13 cellular contexts compared by ENCODE assay signal in the genomic region with DNA sequence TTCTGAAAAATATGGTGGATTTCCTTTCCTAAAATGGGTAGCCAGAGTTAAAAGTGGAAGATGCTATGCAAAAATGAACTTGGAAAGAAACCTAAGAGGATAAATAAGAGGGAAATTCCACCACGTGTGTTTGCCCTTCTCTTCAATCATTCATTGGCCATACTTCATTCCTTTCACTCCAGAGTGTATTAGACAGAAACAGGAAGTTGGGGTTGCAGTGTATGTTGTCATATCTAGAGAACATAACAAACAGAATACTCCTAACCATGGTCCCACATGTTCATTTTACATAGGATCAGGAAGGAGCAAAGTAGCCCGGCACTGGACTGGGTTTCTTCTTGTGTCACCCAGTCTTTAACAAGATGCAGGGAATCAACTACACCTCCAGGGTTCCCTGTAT. TPM values are rescaled to one million over a fixed set of nuclear protein-coding genes. Genes with fewer than 3 reads are reported as not detected.
A peak's percentile ranks its signal among the peaks of the same experiment; 100 is the strongest.
DNase-seq lines count a peak whose midpoint lies in the region; ATAC-seq and TF ChIP-seq lines count a peak whose summit lies in the region.
"Had no signal": no experiment of that assay in that cellular context is flagged by ENCODE, and none has a peak within 500 bp of the region (broad histone marks: within the 10 kb centered on the region; RNA-seq: fewer than 3 reads in every experiment).

No MANE protein-coding gene starts in this region.

- peak; percentile 81 for ATAC-seq in GM18502 (IDR thresholded peaks at IDR 0.05; ENCODE audit: poor library complexity, unreplicated experiment)
- ATAC-seq in HG02623 (IDR thresholded peaks at IDR 0.05; ENCODE audit: unreplicated experiment), result peak; percentile 52
- ATAC-seq in HG02840 (IDR thresholded peaks at IDR 0.05; ENCODE audit: low FRiP score, unreplicated experiment), result no peak
- no peak for ATAC-seq in omental fat pad (ENCODE audit: low FRiP score)

- DNase-seq in NB4 (ENCODE audit: low read depth) (peak; percentile 74), iris pigment epithelial cell (ENCODE audit: low read depth) (peak; percentile 66), omental fat pad (ENCODE audit: low spot score) (no peak), HAP-1 (ENCODE audit: low spot score in 2 of 2) (no peak), activated gamma-delta T cell (lab: John Stamatoyannopoulos, UW) (no peak)
- DNase-seq: amniotic stem cell; CD4-positive, CD25-positive, alpha-beta regulatory T cell; effector memory CD4-positive, alpha-beta T cell; hippocampal formation; NCI-H146 had no signal

- H3K9me3 ChIP-seq in HAP-1, result no peaks in the 10 kb centered on the region

- H3K4me3 ChIP-seq in NB4 (ENCODE audit: low read depth, low read length), result no peak overlapping the region
- no peak overlapping the region for H3K4me3 ChIP-seq in HAP-1

- H3K27me3 ChIP-seq in HAP-1 (ENCODE audit: low read depth), result no peaks in the 10 kb centered on the region

- no peaks in the 10 kb centered on the region; the same call in 1 of the 2 replicates for H3K36me3 ChIP-seq in HAP-1 (replicated peaks)

- TF ChIP-seq POLR2A in NB4 (IDR thresholded peaks at IDR 0.05; ENCODE audit: extremely low read depth, insufficient read length), result no peak

- no peak for TF ChIP-seq CTCF in NB4 (IDR thresholded peaks at IDR 0.05; ENCODE audit: low read depth, low read length)
- no peak for TF ChIP-seq CTCF in omental fat pad (IDR thresholded peaks at IDR 0.05)

- in situ Hi-C loops in HAP-1 (cut with MboI; ENCODE audit: low sequenced_read_pairs), result no loop called here

- no peaks in the 10 kb centered on the region for H3K4me1 ChIP-seq in HAP-1

RNA-seq across cellular contexts. Expression of a gene that starts 7.6 kb away (rescaled TPM):
- 10 to 100 TPM; 56.1 to 99.0 (median 83.3) TPM for total RNA-seq in omental fat pad

Comparison
In these comparisons a context has a peak if more than half of its experiments do, and no peak if none do; other contexts are left out.
1. ATAC-seq: peak in GM18502 (single experiment) and HG02623 (single experiment); none in HG02840 (single experiment) and omental fat pad (single experiment).
2. DNase-seq: peak in NB4 (single experiment) and iris pigment epithelial cell (single experiment); none in omental fat pad (single experiment), HAP-1 (0 of 2) and activated gamma-delta T cell (single experiment).